ENCODE assay signal across 1 cellular context in genomic region chr17:4229627-4230026, GRCh38.
TF ChIP-seq lines count a peak whose summit lies in the region.

No MANE protein-coding gene starts in this region.

TF ChIP-seq in A549, 52 proteins besides CTCF, POLR2A, EP300 and RAD21 (continued from another document):
- TF ChIP-seq RNF2 (IDR thresholded peaks at IDR 0.05; ENCODE audit: borderline replicate concordance, low read depth) (no peak), TP53 (CRISPR knock-in tag; IDR thresholded peaks at IDR 0.05) (no peak), RFX5 (IDR thresholded peaks at IDR 0.05) (no peak), CHD4 (IDR thresholded peaks at IDR 0.05; ENCODE audit: borderline replicate concordance) (no peak), EHMT2 (IDR thresholded peaks at IDR 0.05; ENCODE audit: low read depth) (no peak), PBX3 (IDR thresholded peaks at IDR 0.05) (no peak), HEYL (CRISPR knock-in tag; IDR thresholded peaks at IDR 0.05) (no peak), RARB (CRISPR knock-in tag; IDR thresholded peaks at IDR 0.05) (no peak)
- TF ChIP-seq, protein P1, sequence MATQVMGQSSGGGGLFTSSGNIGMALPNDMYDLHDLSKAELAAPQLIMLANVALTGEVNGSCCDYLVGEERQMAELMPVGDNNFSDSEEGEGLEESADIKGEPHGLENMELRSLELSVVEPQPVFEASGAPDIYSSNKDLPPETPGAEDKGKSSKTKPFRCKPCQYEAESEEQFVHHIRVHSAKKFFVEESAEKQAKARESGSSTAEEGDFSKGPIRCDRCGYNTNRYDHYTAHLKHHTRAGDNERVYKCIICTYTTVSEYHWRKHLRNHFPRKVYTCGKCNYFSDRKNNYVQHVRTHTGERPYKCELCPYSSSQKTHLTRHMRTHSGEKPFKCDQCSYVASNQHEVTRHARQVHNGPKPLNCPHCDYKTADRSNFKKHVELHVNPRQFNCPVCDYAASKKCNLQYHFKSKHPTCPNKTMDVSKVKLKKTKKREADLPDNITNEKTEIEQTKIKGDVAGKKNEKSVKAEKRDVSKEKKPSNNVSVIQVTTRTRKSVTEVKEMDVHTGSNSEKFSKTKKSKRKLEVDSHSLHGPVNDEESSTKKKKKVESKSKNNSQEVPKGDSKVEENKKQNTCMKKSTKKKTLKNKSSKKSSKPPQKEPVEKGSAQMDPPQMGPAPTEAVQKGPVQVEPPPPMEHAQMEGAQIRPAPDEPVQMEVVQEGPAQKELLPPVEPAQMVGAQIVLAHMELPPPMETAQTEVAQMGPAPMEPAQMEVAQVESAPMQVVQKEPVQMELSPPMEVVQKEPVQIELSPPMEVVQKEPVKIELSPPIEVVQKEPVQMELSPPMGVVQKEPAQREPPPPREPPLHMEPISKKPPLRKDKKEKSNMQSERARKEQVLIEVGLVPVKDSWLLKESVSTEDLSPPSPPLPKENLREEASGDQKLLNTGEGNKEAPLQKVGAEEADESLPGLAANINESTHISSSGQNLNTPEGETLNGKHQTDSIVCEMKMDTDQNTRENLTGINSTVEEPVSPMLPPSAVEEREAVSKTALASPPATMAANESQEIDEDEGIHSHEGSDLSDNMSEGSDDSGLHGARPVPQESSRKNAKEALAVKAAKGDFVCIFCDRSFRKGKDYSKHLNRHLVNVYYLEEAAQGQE (IDR thresholded peaks at IDR 0.05) = no peak
- TF ChIP-seq, protein P2, sequence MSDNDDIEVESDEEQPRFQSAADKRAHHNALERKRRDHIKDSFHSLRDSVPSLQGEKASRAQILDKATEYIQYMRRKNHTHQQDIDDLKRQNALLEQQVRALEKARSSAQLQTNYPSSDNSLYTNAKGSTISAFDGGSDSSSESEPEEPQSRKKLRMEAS (IDR thresholded peaks at IDR 0.05) = no peak
